In genomic region chr2:47437287-47437686, GRCh38 we compare ENCODE assay signal across 1 cellular context.
TF ChIP-seq lines count a peak whose summit lies in the region.

No MANE protein-coding gene starts in this region.

TF ChIP-seq in HEK293, 187 proteins besides CTCF, POLR2A, EP300 and RAD21 (continued from another document and continues in another):
- TF ChIP-seq, protein P1, sequence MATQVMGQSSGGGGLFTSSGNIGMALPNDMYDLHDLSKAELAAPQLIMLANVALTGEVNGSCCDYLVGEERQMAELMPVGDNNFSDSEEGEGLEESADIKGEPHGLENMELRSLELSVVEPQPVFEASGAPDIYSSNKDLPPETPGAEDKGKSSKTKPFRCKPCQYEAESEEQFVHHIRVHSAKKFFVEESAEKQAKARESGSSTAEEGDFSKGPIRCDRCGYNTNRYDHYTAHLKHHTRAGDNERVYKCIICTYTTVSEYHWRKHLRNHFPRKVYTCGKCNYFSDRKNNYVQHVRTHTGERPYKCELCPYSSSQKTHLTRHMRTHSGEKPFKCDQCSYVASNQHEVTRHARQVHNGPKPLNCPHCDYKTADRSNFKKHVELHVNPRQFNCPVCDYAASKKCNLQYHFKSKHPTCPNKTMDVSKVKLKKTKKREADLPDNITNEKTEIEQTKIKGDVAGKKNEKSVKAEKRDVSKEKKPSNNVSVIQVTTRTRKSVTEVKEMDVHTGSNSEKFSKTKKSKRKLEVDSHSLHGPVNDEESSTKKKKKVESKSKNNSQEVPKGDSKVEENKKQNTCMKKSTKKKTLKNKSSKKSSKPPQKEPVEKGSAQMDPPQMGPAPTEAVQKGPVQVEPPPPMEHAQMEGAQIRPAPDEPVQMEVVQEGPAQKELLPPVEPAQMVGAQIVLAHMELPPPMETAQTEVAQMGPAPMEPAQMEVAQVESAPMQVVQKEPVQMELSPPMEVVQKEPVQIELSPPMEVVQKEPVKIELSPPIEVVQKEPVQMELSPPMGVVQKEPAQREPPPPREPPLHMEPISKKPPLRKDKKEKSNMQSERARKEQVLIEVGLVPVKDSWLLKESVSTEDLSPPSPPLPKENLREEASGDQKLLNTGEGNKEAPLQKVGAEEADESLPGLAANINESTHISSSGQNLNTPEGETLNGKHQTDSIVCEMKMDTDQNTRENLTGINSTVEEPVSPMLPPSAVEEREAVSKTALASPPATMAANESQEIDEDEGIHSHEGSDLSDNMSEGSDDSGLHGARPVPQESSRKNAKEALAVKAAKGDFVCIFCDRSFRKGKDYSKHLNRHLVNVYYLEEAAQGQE (tag by site-specific recombination; IDR thresholded peaks at IDR 0.05): peak; percentile 79
- TF ChIP-seq ZNF670 (tag by site-specific recombination; IDR thresholded peaks at IDR 0.05; ENCODE audit: low read depth): no peak
- no peak for TF ChIP-seq PBX3 (CRISPR knock-in tag; IDR thresholded peaks at IDR 0.05)
- no peak for TF ChIP-seq SCRT1 (tag by site-specific recombination; IDR thresholded peaks at IDR 0.05; ENCODE audit: borderline replicate concordance)
- TF ChIP-seq REPIN1 (tag by site-specific recombination; IDR thresholded peaks at IDR 0.05; ENCODE audit: low read depth): no peak
- TF ChIP-seq ZBTB10 (tag by site-specific recombination; IDR thresholded peaks at IDR 0.05): no peak
- TF ChIP-seq HOXD13 (CRISPR knock-in tag; IDR thresholded peaks at IDR 0.05; ENCODE audit: borderline replicate concordance): no peak
- TF ChIP-seq ZBTB48 (tag by site-specific recombination; IDR thresholded peaks at IDR 0.05): no peak
- TF ChIP-seq ZNF335 (tag by site-specific recombination; conservative IDR thresholded peaks at IDR 0.05): no peak
- TF ChIP-seq, protein P2, sequence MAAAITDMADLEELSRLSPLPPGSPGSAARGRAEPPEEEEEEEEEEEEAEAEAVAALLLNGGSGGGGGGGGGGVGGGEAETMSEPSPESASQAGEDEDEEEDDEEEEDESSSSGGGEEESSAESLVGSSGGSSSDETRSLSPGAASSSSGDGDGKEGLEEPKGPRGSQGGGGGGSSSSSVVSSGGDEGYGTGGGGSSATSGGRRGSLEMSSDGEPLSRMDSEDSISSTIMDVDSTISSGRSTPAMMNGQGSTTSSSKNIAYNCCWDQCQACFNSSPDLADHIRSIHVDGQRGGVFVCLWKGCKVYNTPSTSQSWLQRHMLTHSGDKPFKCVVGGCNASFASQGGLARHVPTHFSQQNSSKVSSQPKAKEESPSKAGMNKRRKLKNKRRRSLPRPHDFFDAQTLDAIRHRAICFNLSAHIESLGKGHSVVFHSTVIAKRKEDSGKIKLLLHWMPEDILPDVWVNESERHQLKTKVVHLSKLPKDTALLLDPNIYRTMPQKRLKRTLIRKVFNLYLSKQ (tag by site-specific recombination; IDR thresholded peaks at IDR 0.05; ENCODE audit: borderline replicate concordance): no peak
- TF ChIP-seq ZNF16 (tag by site-specific recombination; IDR thresholded peaks at IDR 0.05; ENCODE audit: low read depth): no peak
- peak; percentile 78 for TF ChIP-seq ZNF558 (tag by site-specific recombination; IDR thresholded peaks at IDR 0.05)
- TF ChIP-seq ZSCAN23 (tag by site-specific recombination; IDR thresholded peaks at IDR 0.05): no peak
- TF ChIP-seq ZFP69B (tag by site-specific recombination; IDR thresholded peaks at IDR 0.05): no peak
- TF ChIP-seq MZF1 (tag by site-specific recombination; IDR thresholded peaks at IDR 0.05; ENCODE audit: borderline replicate concordance): peak; percentile 25; the same call in 1 of the 2 replicates
- TF ChIP-seq, protein P3, sequence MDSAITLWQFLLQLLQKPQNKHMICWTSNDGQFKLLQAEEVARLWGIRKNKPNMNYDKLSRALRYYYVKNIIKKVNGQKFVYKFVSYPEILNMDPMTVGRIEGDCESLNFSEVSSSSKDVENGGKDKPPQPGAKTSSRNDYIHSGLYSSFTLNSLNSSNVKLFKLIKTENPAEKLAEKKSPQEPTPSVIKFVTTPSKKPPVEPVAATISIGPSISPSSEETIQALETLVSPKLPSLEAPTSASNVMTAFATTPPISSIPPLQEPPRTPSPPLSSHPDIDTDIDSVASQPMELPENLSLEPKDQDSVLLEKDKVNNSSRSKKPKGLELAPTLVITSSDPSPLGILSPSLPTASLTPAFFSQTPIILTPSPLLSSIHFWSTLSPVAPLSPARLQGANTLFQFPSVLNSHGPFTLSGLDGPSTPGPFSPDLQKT (IDR thresholded peaks at IDR 0.05; ENCODE audit: borderline replicate concordance, low read depth, low read length): no peak
- TF ChIP-seq BCL6B (tag by site-specific recombination; IDR thresholded peaks at IDR 0.05): no peak
- TF ChIP-seq ZNF561 (tag by site-specific recombination; IDR thresholded peaks at IDR 0.05; ENCODE audit: borderline replicate concordance): no peak
- no peak for TF ChIP-seq SALL2 (tag by site-specific recombination; IDR thresholded peaks at IDR 0.05; ENCODE audit: borderline replicate concordance)
- no peak for TF ChIP-seq TCF7L2 (IDR thresholded peaks at IDR 0.05; ENCODE audit: borderline replicate concordance, low read depth, low read length)
- TF ChIP-seq ZNF707 (tag by site-specific recombination; IDR thresholded peaks at IDR 0.05): no peak
- TF ChIP-seq ZBTB17 (tag by site-specific recombination; IDR thresholded peaks at IDR 0.05): no peak
- TF ChIP-seq IKZF3 (tag by site-specific recombination; IDR thresholded peaks at IDR 0.05): no peak
- TF ChIP-seq ZNF362 (tag by site-specific recombination; IDR thresholded peaks at IDR 0.05): 0 out of 2 replicates have a peak, but pooled peaks have one; percentile 25
- no peak for TF ChIP-seq ZIC2 (tag by site-specific recombination; IDR thresholded peaks at IDR 0.05)
- TF ChIP-seq ZNF701 (tag by site-specific recombination; IDR thresholded peaks at IDR 0.05): no peak
- TF ChIP-seq SP7 (tag by site-specific recombination; IDR thresholded peaks at IDR 0.05): no peak
- no peak for TF ChIP-seq BCL11A (tag by site-specific recombination; IDR thresholded peaks at IDR 0.05; ENCODE audit: low read depth)
- TF ChIP-seq ZNF629 (tag by site-specific recombination; IDR thresholded peaks at IDR 0.05): peak; percentile 77
- no peak for TF ChIP-seq ZNF658 (tag by site-specific recombination; IDR thresholded peaks at IDR 0.05)
- TF ChIP-seq ZBTB8A (tag by site-specific recombination; IDR thresholded peaks at IDR 0.05): peak; percentile 84
- no peak for TF ChIP-seq GLI4 (tag by site-specific recombination; IDR thresholded peaks at IDR 0.05)
- peak; percentile 45; the same call in 1 of the 2 replicates for TF ChIP-seq ZNF560 (tag by site-specific recombination; IDR thresholded peaks at IDR 0.05; ENCODE audit: borderline replicate concordance)
- 0 out of 2 replicates have a peak, but pooled peaks have one; percentile 27 for TF ChIP-seq ZNF341 (tag by site-specific recombination; IDR thresholded peaks at IDR 0.05; ENCODE audit: low read depth)
- TF ChIP-seq PRDM2 (tag by site-specific recombination; IDR thresholded peaks at IDR 0.05; ENCODE audit: borderline replicate concordance): no peak
- TF ChIP-seq ZNF2 (tag by site-specific recombination; IDR thresholded peaks at IDR 0.05): no peak
- TF ChIP-seq ZNF843 (tag by site-specific recombination; IDR thresholded peaks at IDR 0.05): no peak
- no peak for TF ChIP-seq ZNF423 (tag by site-specific recombination; IDR thresholded peaks at IDR 0.05)
- no peak for TF ChIP-seq ZNF280C (tag by site-specific recombination; IDR thresholded peaks at IDR 0.05)
- no peak for TF ChIP-seq ZNF624 (tag by site-specific recombination; IDR thresholded peaks at IDR 0.05)
- TF ChIP-seq OVOL3 (tag by site-specific recombination; IDR thresholded peaks at IDR 0.05): 0 out of 2 replicates have a peak, but pooled peaks have one; percentile 15
